In genomic region chr11:65629579-65629978, GRCh38 we compare ENCODE assay signal across 30 cellular contexts. TPM values are rescaled to one million over a fixed set of nuclear protein-coding genes. Genes with fewer than 3 reads are reported as not detected.
"Had no signal": no experiment of that assay in that cellular context is flagged by ENCODE, and none has a peak within 500 bp of the region (broad histone marks: within the 10 kb centered on the region; RNA-seq: fewer than 3 reads in every experiment).

No MANE protein-coding gene starts in this region.

- FAIRE-seq: islet of Langerhans, kidney had no signal

- H3K79me2 ChIP-seq: parathyroid adenoma had no signal

- H2AFZ ChIP-seq: parathyroid adenoma had no signal

- H3K27me3 ChIP-seq: heart left ventricle, left lung, neutrophil, right atrium auricular region, thyroid gland, transverse colon, upper lobe of left lung had no signal

- DNase-seq: hypothalamus; immature natural killer cell; kidney; left colon; lower lobe of right lung; mammary epithelial cell; mesenchymal stem cell; naive thymus-derived CD8-positive, alpha-beta T cell; occipital lobe; stimulated activated CD4-positive, alpha-beta T cell treated with anti-CD3 and anti-CD28 coated beads, Interleukin-12 subunit alpha, Interleukin-12 subunit beta, amount 100 ng/mL, for 4 hours; stimulated activated CD4-positive, alpha-beta T cell treated with anti-CD3 and anti-CD28 coated beads, Interleukin-15, amount 100 ng/mL, for 24 hours; stimulated activated CD4-positive, alpha-beta T cell treated with anti-CD3 and anti-CD28 coated beads, Interleukin-2, amount 100 ng/mL, for 24 hours; stimulated activated CD4-positive, alpha-beta T cell treated with anti-CD3 and anti-CD28 coated beads, Interleukin-4, amount 100 ng/mL, for 24 hours; stimulated activated naive CD4-positive, alpha-beta T cell treated with Interleukin-2 at 50 U/mL for 16 hours; stimulated activated naive CD8-positive, alpha-beta T cell treated with anti-CD3 and anti-CD28 coated beads, Interleukin-15, amount 100 ng/mL, for 72 hours; substantia nigra; thyroid gland; transverse colon had no signal

- ATAC-seq: left colon; left lung; lower lobe of right lung; naive thymus-derived CD8-positive, alpha-beta T cell; sciatic nerve; stimulated activated effector memory CD8-positive, alpha-beta T cell treated with anti-CD3 and anti-CD28 coated beads, Interleukin-12 subunit alpha, Interleukin-12 subunit beta, amount 100 ng/mL, for 72 hours; stimulated activated naive CD8-positive, alpha-beta T cell treated with anti-CD3 and anti-CD28 coated beads, Interleukin-15, amount 100 ng/mL, for 72 hours had no signal

- H3K27ac ChIP-seq: heart left ventricle, left lung, lower lobe of right lung, neutrophil, parathyroid adenoma, right atrium auricular region, skin epidermis, thyroid gland, transverse colon, upper lobe of left lung had no signal

- H3K4me3 ChIP-seq: heart left ventricle, left lung, lower lobe of right lung, right atrium auricular region, skin epidermis, thyroid gland, transverse colon, upper lobe of left lung had no signal

- H3K9me3 ChIP-seq: heart left ventricle, left lung, lower lobe of right lung, neutrophil, right atrium auricular region, thyroid gland, transverse colon, upper lobe of left lung had no signal

- H3K4me1 ChIP-seq: parathyroid adenoma, thyroid gland had no signal

- H3K9ac ChIP-seq: parathyroid adenoma had no signal

RNA-seq across cellular contexts. Expression of gene KCNK7, which starts 34.0 kb away (rescaled TPM):
- total RNA-seq: osteocyte, temporal lobe had no signal
- polyA plus RNA-seq: immature natural killer cell had no signal
